8 cellular contexts compared by ENCODE assay signal in the genomic region with DNA sequence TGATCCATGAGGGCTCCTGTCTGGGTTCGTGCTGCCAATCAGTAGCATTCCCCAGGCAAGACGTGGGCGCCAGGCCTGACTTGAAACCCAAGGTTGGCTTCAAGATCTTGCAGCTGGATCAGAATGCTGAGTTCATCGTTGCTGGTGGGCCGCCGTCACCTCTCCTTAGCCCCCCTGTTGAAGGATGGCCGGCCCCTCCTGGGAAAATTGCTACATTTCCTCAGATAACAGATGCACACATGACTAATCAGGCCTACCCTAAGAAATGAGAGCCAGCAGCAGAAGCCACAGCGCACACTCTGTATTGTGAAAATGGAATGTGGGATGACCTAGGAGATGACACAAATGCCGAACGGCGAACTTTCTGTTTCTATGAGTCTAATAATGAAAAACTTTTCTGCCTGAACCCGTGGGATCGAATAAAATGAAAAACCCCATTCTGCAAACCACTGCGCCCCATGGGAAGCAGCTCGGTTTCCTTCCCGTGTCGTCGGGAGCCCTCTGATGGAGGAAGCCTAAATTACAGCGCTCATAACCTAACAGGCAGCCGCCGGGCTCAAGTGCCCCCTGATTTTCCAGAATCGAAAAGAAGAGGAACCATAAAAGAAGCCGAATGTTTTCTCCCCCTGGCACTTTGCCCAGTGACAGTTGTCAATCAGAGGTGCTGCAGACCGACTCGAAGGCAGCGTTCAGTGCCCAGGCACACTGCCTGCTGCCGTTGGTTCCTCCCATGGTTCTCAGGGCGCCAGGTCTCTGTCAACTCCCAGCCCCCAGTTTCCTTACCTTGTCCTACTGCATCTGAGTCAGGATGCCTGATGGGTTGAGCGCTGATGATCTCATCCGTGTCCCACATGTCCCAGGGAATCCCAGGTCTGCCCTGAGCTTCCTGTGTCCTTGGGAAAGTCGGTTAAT. TPM values are rescaled to one million over a fixed set of nuclear protein-coding genes. Genes with fewer than 3 reads are reported as not detected.
DNase-seq lines count a peak whose midpoint lies in the region; ATAC-seq lines count a peak whose summit lies in the region.

No MANE protein-coding gene starts in this region.

- H3K36me3 Mint-ChIP-seq in activated naive CD8-positive, alpha-beta T cell treated with anti-CD3 and anti-CD28 coated beads, Interleukin-2, amount 50 U/mL, for 24 hours (ENCODE audit: low read depth): no peaks in the 10 kb centered on the region

- H3K4me3 Mint-ChIP-seq in activated naive CD8-positive, alpha-beta T cell treated with anti-CD3 and anti-CD28 coated beads, Interleukin-2, amount 50 U/mL, for 24 hours: no peak overlapping the region

- H3K27me3 Mint-ChIP-seq in activated naive CD8-positive, alpha-beta T cell treated with anti-CD3 and anti-CD28 coated beads, Interleukin-2, amount 50 U/mL, for 24 hours: peaks cover 51% of the 10 kb centered on the region

- H3K27ac Mint-ChIP-seq in activated naive CD8-positive, alpha-beta T cell treated with anti-CD3 and anti-CD28 coated beads, Interleukin-2, amount 50 U/mL, for 24 hours: no peak overlapping the region

- H3K4me1 Mint-ChIP-seq in activated naive CD8-positive, alpha-beta T cell treated with anti-CD3 and anti-CD28 coated beads, Interleukin-2, amount 50 U/mL, for 24 hours: peaks cover 47% of the 10 kb centered on the region

- intact Hi-C loops in left cardiac atrium (cut with DNase I): loop anchor here (2.0 to 10.0 kb wide), 4 partner anchors 52 to 92 kb away; no protein-coding TSS in a partner anchor
- intact Hi-C loops in sciatic nerve (cut with DNase I): loop anchor here (2.0 kb wide), 1 partner anchor 84 kb away; no protein-coding TSS in a partner anchor

- DNase-seq in NCI-H748 (lab: John Stamatoyannopoulos, UW; ENCODE audit: unreplicated experiment) (peak; percentile 53), NCI-H748 treated with DMSO at 0.1 percent for 48 hours (lab: John Stamatoyannopoulos, UW) (no peak), SKM-1 (lab: John Stamatoyannopoulos, UW; ENCODE audit: unreplicated experiment) (peak; percentile 32), left cardiac atrium (peak; percentile 80), sciatic nerve (ENCODE audit: low spot score) (peak; percentile 91), NCI-H1048 (lab: John Stamatoyannopoulos, UW) (no peak)
- DNase-seq in Jurkat, Clone E6-1 (ENCODE audit: low read depth, low spot score): peak; percentile 32
- peak; percentile 77 for DNase-seq in activated naive CD8-positive, alpha-beta T cell treated with anti-CD3 and anti-CD28 coated beads, Interleukin-2, amount 50 U/mL, for 24 hours

- no peak overlapping the region for H3K4me3 ChIP-seq in Jurkat, Clone E6-1 (ENCODE audit: low read length)

- ATAC-seq in activated naive CD8-positive, alpha-beta T cell treated with anti-CD3 and anti-CD28 coated beads, Interleukin-2, amount 50 U/mL, for 24 hours: peak; percentile 40
- ATAC-seq in left cardiac atrium (peak; percentile 58 to 68), sciatic nerve (peak; percentile 87)

- no peaks in the 10 kb centered on the region for H3K9me3 Mint-ChIP-seq in activated naive CD8-positive, alpha-beta T cell treated with anti-CD3 and anti-CD28 coated beads, Interleukin-2, amount 50 U/mL, for 24 hours

RNA-seq across cellular contexts. Expression of gene H6PD, which starts 38.2 kb away (rescaled TPM):
- polyA plus RNA-seq in Jurkat, Clone E6-1 (2012; ENCODE audit: insufficient read depth, insufficient read length): 3.5 TPM
- total RNA-seq in left cardiac atrium (10 to 100 TPM; 33.3 to 40.6 TPM), sciatic nerve (52.9 TPM)

Comparison
In these comparisons a context has a peak if more than half of its experiments do, and no peak if none do; other contexts are left out.
1. DNase-seq: peak in NCI-H748 (single experiment), Jurkat, Clone E6-1 (single experiment), SKM-1 (single experiment), activated naive CD8-positive, alpha-beta T cell treated with anti-CD3 and anti-CD28 coated beads, Interleukin-2, amount 50 U/mL, for 24 hours (single experiment), left cardiac atrium (single experiment) and sciatic nerve (single experiment); none in NCI-H748 treated with DMSO at 0.1 percent for 48 hours (single experiment) and NCI-H1048 (single experiment).
2. Peak in every context shown above with its lines, with median percentiles within 50 percentile points of each other: ATAC-seq.